9 cellular contexts compared by ENCODE assay signal in the genomic region with DNA sequence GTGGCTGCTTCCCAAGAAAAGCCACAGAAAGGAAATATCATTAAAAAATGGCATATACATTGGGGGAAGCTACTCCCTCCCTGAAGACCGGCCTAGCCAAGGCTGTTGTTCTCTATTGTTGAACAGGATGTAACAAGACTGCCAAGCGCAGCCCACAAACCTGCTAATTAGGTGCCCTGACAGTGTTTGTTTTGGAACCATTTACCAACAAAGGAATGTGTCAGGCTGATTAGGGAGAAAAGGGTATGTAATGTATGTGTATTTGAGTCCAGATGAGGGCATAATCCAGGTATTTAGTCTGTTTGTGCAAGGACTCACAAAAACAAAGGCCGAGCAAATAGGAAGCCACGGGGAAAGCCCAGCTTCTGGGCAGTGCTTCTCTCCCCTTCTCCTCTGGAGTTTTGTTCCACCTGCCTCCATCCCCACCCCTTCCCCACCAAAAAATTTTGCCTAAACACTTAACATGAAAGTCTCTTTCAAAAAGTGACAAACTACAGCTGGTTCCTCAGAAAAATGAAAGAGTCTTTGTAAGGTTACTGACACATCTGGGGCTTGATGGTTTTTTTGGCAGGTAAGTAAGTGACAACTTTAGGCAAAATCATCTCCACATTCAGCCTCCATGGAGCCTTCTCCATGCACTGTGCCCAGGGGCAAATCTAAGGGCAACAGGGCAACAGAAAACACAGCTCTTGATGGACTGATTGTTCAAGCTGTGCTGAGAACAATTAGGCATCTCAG.
DNase-seq lines count a peak whose midpoint lies in the region; ATAC-seq lines count a peak whose summit lies in the region.
"Had no signal": no experiment of that assay in that cellular context is flagged by ENCODE, and none has a peak within 500 bp of the region (broad histone marks: within the 10 kb centered on the region; RNA-seq: fewer than 3 reads in every experiment).

No MANE protein-coding gene starts in this region.

- H2BK5ac ChIP-seq in trophoblast cell (ENCODE audit: low read depth, low read length, poor library complexity), result no peak overlapping the region

- H2AFZ ChIP-seq in trophoblast cell (ENCODE audit: insufficient read depth, low read length, poor library complexity), result no peak overlapping the region

- no peak overlapping the region for H4K91ac ChIP-seq in trophoblast cell (ENCODE audit: low read depth, low read length)

- WGBS in trophoblast cell (ENCODE audit: extremely low coverage, insufficient coverage, insufficient read length), result no CpG with 5 or more reads among the region's 4 CpGs

- no peak overlapping the region for H2AK5ac ChIP-seq in trophoblast cell (ENCODE audit: low read length)

- H4K12ac ChIP-seq in trophoblast cell (ENCODE audit: low read depth, low read length), result no peak overlapping the region

- H3K36me3 ChIP-seq in trophoblast cell (ENCODE audit: control insufficient read depth in 1 of 2, insufficient read depth in 2 of 2, low read length in 2 of 2), result no peaks in the 10 kb centered on the region

- H3K9me3 ChIP-seq in trophoblast cell (ENCODE audit: insufficient read depth, low read depth, low read length), result no peaks in the 10 kb centered on the region

- no peak overlapping the region for H3K18ac ChIP-seq in trophoblast cell (ENCODE audit: low read length)

- peaks cover 0 to 8% of the 10 kb centered on the region in 2 experiments for H3K4me1 ChIP-seq in trophoblast cell (ENCODE audit: control insufficient read depth in 1 of 2, insufficient read depth in 2 of 2, low read length in 2 of 2)

- H3K79me2 ChIP-seq in trophoblast cell (ENCODE audit: control insufficient read depth, insufficient read depth, low read length, poor library complexity), result no peaks in the 10 kb centered on the region

- no peak overlapping the region for H3K4me3 ChIP-seq in trophoblast cell (ENCODE audit: low read depth, low read length)
- H3K4me3 ChIP-seq: SK-N-MC had no signal

- no peaks in the 10 kb centered on the region for H3K27me3 ChIP-seq in trophoblast cell (ENCODE audit: insufficient read depth, low read length)

- H3K4ac ChIP-seq in trophoblast cell (ENCODE audit: low read depth, low read length), result no peak overlapping the region

- H2BK120ac ChIP-seq in trophoblast cell (ENCODE audit: insufficient read depth, low read length, poor library complexity), result no peak overlapping the region

- no peak overlapping the region for H3K4me2 ChIP-seq in trophoblast cell (ENCODE audit: low read length)

- H3K79me1 ChIP-seq in trophoblast cell (ENCODE audit: low read length), result no peaks in the 10 kb centered on the region

- no peak overlapping the region for H4K8ac ChIP-seq in trophoblast cell (ENCODE audit: low read depth, low read length)

- H3K23ac ChIP-seq in trophoblast cell (ENCODE audit: low read length), result no peak overlapping the region

- DNase-seq in H4 (ENCODE audit: low spot score) (peak; percentile 83), NCI-H748 treated with DMSO at 0.1 percent for 48 hours (lab: John Stamatoyannopoulos, UW) (peak; percentile 94), fibroblast of gingiva (ENCODE audit: low read depth) (peak; percentile 19), trophoblast cell (peak; percentile 30 to 71), inferior parietal cortex (ENCODE audit: extremely low spot score) (no peak)

- no peak for ATAC-seq in activated CD4-positive, CD25-positive, alpha-beta regulatory T cell treated with anti-CD3 and anti-CD28 coated beads, Interleukin-2, amount 50 U/mL, for 24 hours
- ATAC-seq in GM21786 (IDR thresholded peaks at IDR 0.05; ENCODE audit: unreplicated experiment) (no peak), HG02938 (IDR thresholded peaks at IDR 0.05; ENCODE audit: unreplicated experiment) (no peak)

- no peak overlapping the region for H3K27ac ChIP-seq in trophoblast cell (ENCODE audit: low read depth, low read length)
- H3K27ac ChIP-seq: SK-N-MC had no signal

- no peak overlapping the region for H3K14ac ChIP-seq in trophoblast cell (ENCODE audit: low read length)

- H2BK12ac ChIP-seq in trophoblast cell (ENCODE audit: low read length), result no peak overlapping the region

- H3K9ac ChIP-seq in trophoblast cell (ENCODE audit: low read length), result no peak overlapping the region
